1 cellular context compared by ENCODE assay signal in genomic region chr10:86735278-86735677, GRCh38. TPM values are rescaled to one million over a fixed set of nuclear protein-coding genes. Genes with fewer than 3 reads are reported as not detected.
"Had no signal": no experiment of that assay in that cellular context is flagged by ENCODE, and none has a peak within 500 bp of the region (broad histone marks: within the 10 kb centered on the region; RNA-seq: fewer than 3 reads in every experiment).

No MANE protein-coding gene starts in this region.

RNA-seq across cellular contexts. Expression of gene BMPR1A, which starts 21.1 kb away (rescaled TPM):
- total RNA-seq: endothelial cell of umbilical vein had no signal
- polyA plus RNA-seq: endothelial cell of umbilical vein had no signal
